ENCODE assay signal across 8 cellular contexts in the genomic region with DNA sequence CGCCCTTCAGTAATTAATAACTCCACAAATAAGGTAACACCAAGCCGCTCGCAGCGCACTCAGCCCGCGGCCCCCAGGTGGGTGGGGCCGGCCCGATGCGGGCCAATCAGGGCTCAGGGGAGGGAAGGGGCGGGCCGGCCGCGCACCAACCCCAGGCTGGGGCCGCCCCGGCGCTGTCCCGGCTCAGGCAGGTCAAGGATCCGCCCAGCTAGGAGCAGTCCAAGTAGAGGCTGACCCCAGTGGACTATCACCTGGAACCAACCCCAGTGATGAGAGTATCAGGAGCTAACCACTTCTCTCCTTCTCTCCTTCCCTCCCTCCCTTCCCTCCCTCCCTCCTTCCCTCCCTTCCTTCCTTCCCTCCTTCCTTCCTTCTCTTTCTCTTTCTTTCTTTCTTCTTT.
DNase-seq lines count a peak whose midpoint lies in the region; ATAC-seq and TF ChIP-seq lines count a peak whose summit lies in the region.

No MANE protein-coding gene starts in this region.

- POLR2A ChIA-PET in CD4-positive, alpha-beta T cell (lab: Charles Lee): no interaction called here
- POLR2A ChIA-PET in HEK293T (lab: Yijun Ruan, JAX): interaction anchor here (0.7 kb wide), 1 partner anchor 77 kb away, joined by 3 read pairs; no protein-coding TSS in a partner anchor

- no peaks in the 10 kb centered on the region for H3K9me3 Mint-ChIP-seq in CD4-positive, alpha-beta T cell
- no peaks in the 10 kb centered on the region for H3K9me3 Mint-ChIP-seq in activated T-cell treated with anti-CD3 and anti-CD28 coated beads, Interleukin-2, amount 50 U/mL, for 4 hours
- no peaks in the 10 kb centered on the region for H3K9me3 Mint-ChIP-seq in immature natural killer cell

- peaks cover 6% of the 10 kb centered on the region for H3K4me1 ChIP-seq in iPS-18a (ENCODE audit: control insufficient read depth, low read depth, low read length)

- H3K36me3 ChIP-seq in iPS-18a (ENCODE audit: control insufficient read depth, low read depth, low read length): no peaks in the 10 kb centered on the region

- H3K9me3 ChIP-seq in CD4-positive, alpha-beta T cell (ENCODE audit: control insufficient read depth, low read length): no peaks in the 10 kb centered on the region
- H3K9me3 ChIP-seq in iPS-18a (ENCODE audit: control insufficient read depth, low read depth, low read length): no peaks in the 10 kb centered on the region

- intact Hi-C loops in CD4-positive, alpha-beta T cell (cut with DNase I, micrococcal nuclease): no loop called here

- H3K4me1 Mint-ChIP-seq in CD4-positive, alpha-beta T cell (ENCODE audit: low read depth): no peaks in the 10 kb centered on the region
- H3K4me1 Mint-ChIP-seq in activated T-cell treated with anti-CD3 and anti-CD28 coated beads, Interleukin-2, amount 50 U/mL, for 4 hours (ENCODE audit: low read depth): peaks cover 2% of the 10 kb centered on the region
- H3K4me1 Mint-ChIP-seq in immature natural killer cell: no peaks in the 10 kb centered on the region

- H3K27me3 ChIP-seq in CD4-positive, alpha-beta T cell (ENCODE audit: control insufficient read depth, insufficient read depth, low read length): no peaks in the 10 kb centered on the region
- peaks cover 7% of the 10 kb centered on the region for H3K27me3 ChIP-seq in iPS-18a (ENCODE audit: control insufficient read depth, insufficient read depth, low read length)

- peak in 2 of 10 experiments; percentile 20 to 29 for DNase-seq in CD4-positive, alpha-beta T cell
- DNase-seq in HEK293T (ENCODE audit: extremely low spot score) (peak; percentile 66), immature natural killer cell (no peak), NCI-H128 (lab: John Stamatoyannopoulos, UW; ENCODE audit: unreplicated experiment) (no peak)
- no peak for DNase-seq in activated T-cell treated with anti-CD3 and anti-CD28 coated beads, Interleukin-2, amount 50 U/mL, for 4 hours
- DNase-seq in stimulated activated CD4-positive, alpha-beta T cell treated with anti-CD3 and anti-CD28 coated beads, Interleukin-4, amount 100 ng/mL, for 4 hours: peak; percentile 26 to 30

- H3K4me3 ChIP-seq in iPS-18a (ENCODE audit: low read length): peak overlapping the region; percentile 43

- CTCF ChIA-PET in CD4-positive, alpha-beta T cell (lab: Charles Lee): no interaction called here
- CTCF ChIA-PET in HEK293T (lab: Yijun Ruan, JAX): no interaction called here

- H3K36me3 Mint-ChIP-seq in CD4-positive, alpha-beta T cell (ENCODE audit: low read depth): no peaks in the 10 kb centered on the region
- H3K36me3 Mint-ChIP-seq in activated T-cell treated with anti-CD3 and anti-CD28 coated beads, Interleukin-2, amount 50 U/mL, for 4 hours (ENCODE audit: insufficient read depth): no peaks in the 10 kb centered on the region
- H3K36me3 Mint-ChIP-seq in immature natural killer cell: no peaks in the 10 kb centered on the region

- TF ChIP-seq CTCF in CD4-positive, alpha-beta T cell (IDR thresholded peaks at IDR 0.05): no peak

- no peak overlapping the region for H3K9ac ChIP-seq in iPS-18a (ENCODE audit: low read length)

- H3K27ac ChIP-seq in CD4-positive, alpha-beta T cell (ENCODE audit: low read depth, low read length): no peak overlapping the region
- H3K27ac ChIP-seq in iPS-18a (ENCODE audit: low read length): no peak overlapping the region

- H3K4me3 Mint-ChIP-seq in CD4-positive, alpha-beta T cell: no peak overlapping the region
- H3K4me3 Mint-ChIP-seq in activated T-cell treated with anti-CD3 and anti-CD28 coated beads, Interleukin-2, amount 50 U/mL, for 4 hours: no peak overlapping the region
- no peak overlapping the region for H3K4me3 Mint-ChIP-seq in immature natural killer cell

- no peak overlapping the region for H3K27ac Mint-ChIP-seq in CD4-positive, alpha-beta T cell
- no peak overlapping the region for H3K27ac Mint-ChIP-seq in immature natural killer cell

- peak; percentile 81 for ATAC-seq in CD4-positive, alpha-beta T cell (ENCODE audit: poor library complexity)
- peak; percentile 88 to 89 for ATAC-seq in activated T-cell treated with anti-CD3 and anti-CD28 coated beads, Interleukin-2, amount 50 U/mL, for 4 hours
- no peak for ATAC-seq in GM21528 (IDR thresholded peaks at IDR 0.05; ENCODE audit: low FRiP score, unreplicated experiment)

- H3K27me3 Mint-ChIP-seq in CD4-positive, alpha-beta T cell: no peaks in the 10 kb centered on the region
- H3K27me3 Mint-ChIP-seq in activated T-cell treated with anti-CD3 and anti-CD28 coated beads, Interleukin-2, amount 50 U/mL, for 4 hours (ENCODE audit: low read depth): no peaks in the 10 kb centered on the region
- peaks cover 2 to 7% (median 6%) of the 10 kb centered on the region in 3 donors for H3K27me3 Mint-ChIP-seq in immature natural killer cell (ENCODE audit: low read depth in 3 of 3)

TF ChIP-seq in HEK293T, 16 proteins besides CTCF, POLR2A, EP300 and RAD21:
- TF ChIP-seq SUZ12 (IDR thresholded peaks at IDR 0.05): no peak
- TF ChIP-seq ELF4 (IDR thresholded peaks at IDR 0.05): no peak
- TF ChIP-seq CTBP1 (IDR thresholded peaks at IDR 0.05; ENCODE audit: borderline replicate concordance): no peak
- TF ChIP-seq FOXA1 (IDR thresholded peaks at IDR 0.05): no peak
- no peak for TF ChIP-seq ARNT (IDR thresholded peaks at IDR 0.05)
- TF ChIP-seq LEF1 (IDR thresholded peaks at IDR 0.05; ENCODE audit: borderline replicate concordance): no peak
- no peak for TF ChIP-seq BHLHE40 (IDR thresholded peaks at IDR 0.05; ENCODE audit: borderline replicate concordance)
- no peak for TF ChIP-seq SP1 (IDR thresholded peaks at IDR 0.05)
- no peak for TF ChIP-seq ZNF384 (IDR thresholded peaks at IDR 0.05)

Comparison
In these comparisons a context has a peak if more than half of its experiments do, and no peak if none do; other contexts are left out.
1. DNase-seq: peak in HEK293T (single experiment) and stimulated activated CD4-positive, alpha-beta T cell treated with anti-CD3 and anti-CD28 coated beads, Interleukin-4, amount 100 ng/mL, for 4 hours (2 of 2); none in activated T-cell treated with anti-CD3 and anti-CD28 coated beads, Interleukin-2, amount 50 U/mL, for 4 hours (single experiment), immature natural killer cell (0 of 3) and NCI-H128 (single experiment).